9 cellular contexts compared by ENCODE assay signal in genomic region chr2:39642054-39642742, GRCh38. TPM values are rescaled to one million over a fixed set of nuclear protein-coding genes. Genes with fewer than 3 reads are reported as not detected.
DNase-seq lines count a peak whose midpoint lies in the region; ATAC-seq and TF ChIP-seq lines count a peak whose summit lies in the region.
"Had no signal": no experiment of that assay in that cellular context is flagged by ENCODE, and none has a peak within 500 bp of the region (broad histone marks: within the 10 kb centered on the region; RNA-seq: fewer than 3 reads in every experiment).

No MANE protein-coding gene starts in this region.

- H3K27ac ChIP-seq in body of pancreas (no peak overlapping the region), spleen (no peak overlapping the region)

- ATAC-seq in Right ventricle myocardium inferior (peak; percentile 60), body of pancreas (peak; percentile 50)
- ATAC-seq: stimulated activated memory B cell treated with anti-CD40 and anti-IgM and Interleukin-4, amounts not matched to agents 10 μg/mL and 1 μg/mL and 100 μg/mL, for 72 hours had no signal

- no peak for TF ChIP-seq CTCF in body of pancreas (IDR thresholded peaks at IDR 0.05)
- no peak for TF ChIP-seq CTCF in spleen (IDR thresholded peaks at IDR 0.05 in 8 of 11, conservative IDR thresholded peaks at IDR 0.05 in 3 of 11)

- intact Hi-C loops in Right ventricle myocardium inferior (cut with DNase I) (no loop called here), cardiac septum (cut with DNase I) (no loop called here), body of pancreas (cut with DNase I) (no loop called here), spleen (cut with DNase I; ENCODE audit: low total_unique reads) (no loop called here)

- H3K27me3 ChIP-seq in body of pancreas (no peaks in the 10 kb centered on the region), spleen (replicated peaks in 1 of 7) (no peaks in the 10 kb centered on the region)

- DNase-seq in Right ventricle myocardium inferior (ENCODE audit: missing footprints): no peak
- DNase-seq in cardiac septum (ENCODE audit: low spot score): no peak
- no peak for DNase-seq in body of pancreas
- peak; percentile 58 for DNase-seq in hepatic stellate cell (ENCODE audit: low spot score)
- no peak for DNase-seq in activated CD8-positive, alpha-beta memory T cell treated with anti-CD3 and anti-CD28 coated beads, Interleukin-2, amount 50 U/mL, for 4 hours
- no peak for DNase-seq in NOMO-1 treated with dmso at 0.1 percent for 144 hours (lab: John Stamatoyannopoulos, UW; ENCODE audit: unreplicated experiment)
- no peak for DNase-seq in NCI-H2227 treated with DMSO at 0.1 percent for 48 hours (lab: John Stamatoyannopoulos, UW)
- no peak for DNase-seq in spleen

- H3K36me3 ChIP-seq in body of pancreas (replicated peaks in 1 of 2; ENCODE audit: insufficient read depth in 1 of 2, low read depth in 2 of 2) (no peaks in the 10 kb centered on the region), spleen (no peaks in the 10 kb centered on the region)

- H3K4me3 ChIP-seq in body of pancreas (no peak overlapping the region), spleen (no peak overlapping the region)

- H3K9me3 ChIP-seq in body of pancreas: no peaks in the 10 kb centered on the region
- no peaks in the 10 kb centered on the region for H3K9me3 ChIP-seq in spleen

- H3K4me1 ChIP-seq in body of pancreas (peaks cover 9% of the 10 kb centered on the region), spleen (no peaks in the 10 kb centered on the region)

- WGBS in body of pancreas, 2 donors: 44 to 61% methylated on average over 6 of the region's 6 CpGs
- WGBS in spleen, 5 donors: 58 to 79% (median 72%) methylated on average over 6 of the region's 6 CpGs

- TF ChIP-seq POLR2A in body of pancreas (IDR thresholded peaks at IDR 0.05) (no peak), spleen (IDR thresholded peaks at IDR 0.05) (no peak)

RNA-seq across cellular contexts. Expression of gene TMEM178A, which starts 23.5 kb away (rescaled TPM):
- total RNA-seq in Right ventricle myocardium inferior (3.0 TPM), cardiac septum (2.6 TPM), body of pancreas (1 to 10 TPM; 4.9 to 7.8 TPM), spleen (1 to 10 TPM in 2 of 7 donors, under 1 TPM in 5; 0.49 to 2.0 (median 0.85) TPM)
- polyA plus RNA-seq in spleen: 1 to 10 TPM in 2 of 3 donors, under 1 TPM in 1; 0.74 to 2.1 (median 1.9) TPM
